ENCODE assay signal across 11 cellular contexts in the genomic region with DNA sequence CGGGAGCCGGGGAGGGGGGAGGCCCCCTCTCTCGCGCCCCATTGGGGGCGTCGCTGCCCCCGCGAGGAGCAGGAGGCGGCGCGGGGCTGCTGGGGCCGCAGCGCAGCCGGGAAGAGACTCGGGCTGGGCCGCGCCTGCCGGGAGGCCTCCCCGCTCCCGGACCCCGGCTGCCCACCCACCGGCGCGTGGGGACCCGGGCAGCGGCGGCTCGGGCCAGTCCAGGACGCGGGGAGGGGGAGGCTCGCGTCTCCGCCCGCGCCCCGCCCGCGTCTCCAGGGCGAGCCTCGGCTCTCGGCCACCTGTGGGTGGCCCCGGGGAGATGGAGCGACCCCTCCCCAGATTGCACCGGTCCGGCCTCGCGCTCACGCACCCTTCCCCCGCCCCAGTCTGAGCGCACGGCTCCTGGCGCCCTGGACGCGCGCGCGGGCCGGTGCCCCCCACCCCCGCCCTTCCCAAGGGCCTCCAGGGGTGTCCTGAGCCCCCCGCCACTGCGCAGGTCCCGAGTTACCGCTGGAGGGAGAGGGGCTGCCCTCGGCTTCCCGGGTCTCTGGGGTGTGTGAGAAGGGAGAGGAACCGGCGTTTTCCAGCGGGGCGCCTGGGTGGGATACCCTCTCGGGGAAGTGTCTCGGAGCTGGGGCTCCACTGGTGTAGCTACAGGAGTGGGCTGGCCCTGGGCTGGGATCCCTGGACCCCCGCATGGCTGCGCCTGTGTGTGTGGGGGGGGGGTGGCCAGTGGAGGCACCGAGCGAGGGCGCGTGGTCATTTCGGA. TPM values are rescaled to one million over a fixed set of nuclear protein-coding genes. Genes with fewer than 3 reads are reported as not detected.
DNase-seq lines count a peak whose midpoint lies in the region; ATAC-seq, FAIRE-seq and TF ChIP-seq lines count a peak whose summit lies in the region.
"Had no signal": no experiment of that assay in that cellular context is flagged by ENCODE, and none has a peak within 500 bp of the region (broad histone marks: within the 10 kb centered on the region; RNA-seq: fewer than 3 reads in every experiment).

No MANE protein-coding gene starts in this region.

- H3K36me3 Mint-ChIP-seq in osteocyte (ENCODE audit: unreplicated experiment), result no peaks in the 10 kb centered on the region
- no peaks in the 10 kb centered on the region for H3K36me3 Mint-ChIP-seq in T-helper 17 cell (ENCODE audit: low read depth)

- H3K4me3 ChIP-seq in ACC112 (ENCODE audit: low read depth, low read length), result peak overlapping the region; percentile 29; the same call in 1 of the 2 replicates

- ATAC-seq in SK-N-SH treated with all-trans-retinoic acid at 6 μM for 48 hours (peak; percentile 20), Right ventricle myocardium superior (ENCODE audit: poor library complexity) (peak; percentile 10), T-helper 17 cell (no peak)

- no peaks in the 10 kb centered on the region for H3K4me1 ChIP-seq in ACC112 (ENCODE audit: control insufficient read depth, insufficient read depth, low read length, unreplicated experiment)

- no peak overlapping the region for H3K27ac ChIP-seq in ACC112 (ENCODE audit: low read depth, low read length)

- no peaks in the 10 kb centered on the region for H3K27me3 Mint-ChIP-seq in osteocyte (ENCODE audit: unreplicated experiment)
- peaks cover 23% of the 10 kb centered on the region for H3K27me3 Mint-ChIP-seq in T-helper 17 cell

- H3K27me3 ChIP-seq in ACC112 (ENCODE audit: insufficient read depth, low read length), result peaks cover 20% of the 10 kb centered on the region

- H3K36me3 ChIP-seq in ACC112 (ENCODE audit: insufficient read depth, low read length), result no peaks in the 10 kb centered on the region

- no peak overlapping the region for H2AFZ ChIP-seq in ACC112 (ENCODE audit: low read length, unreplicated experiment)

- no peaks in the 10 kb centered on the region for H3K9me3 Mint-ChIP-seq in osteocyte (ENCODE audit: unreplicated experiment)

- H3K9me3 ChIP-seq in T-helper 17 cell (ENCODE audit: control insufficient read depth, low read length, poor library complexity, severe bottlenecking), result no peaks in the 10 kb centered on the region

- no peak for DNase-seq in Right ventricle myocardium superior
- DNase-seq in osteocyte (ENCODE audit: extremely low spot score, unreplicated experiment), result no peak
- DNase-seq in T-helper 17 cell, result no peak
- DNase-seq in activated T-cell treated with anti-CD3 and anti-CD28 coated beads for 4 hours, result no peak
- DNase-seq in GM19239 (ENCODE audit: insufficient read length, low spot score), result no peak
- DNase-seq in islet precursor cell, result no peak
- DNase-seq: AML-193, SIG-M5 had no signal

- no peaks in the 10 kb centered on the region for H3K79me2 ChIP-seq in ACC112 (ENCODE audit: control insufficient read depth, insufficient read depth, low read length, unreplicated experiment)

- no peak for FAIRE-seq in GM19239 (lab: Jason Lieb, UNC)

- no peak for TF ChIP-seq CTCF in osteocyte (IDR thresholded peaks at IDR 0.05)

- H3K4me3 Mint-ChIP-seq in osteocyte (ENCODE audit: unreplicated experiment), result peak overlapping the region; percentile 77
- no peak overlapping the region for H3K4me3 Mint-ChIP-seq in T-helper 17 cell

- peak overlapping the region; percentile 54 for H3K27ac Mint-ChIP-seq in osteocyte (ENCODE audit: unreplicated experiment)
- H3K27ac Mint-ChIP-seq in T-helper 17 cell, result no peak overlapping the region

- intact Hi-C loops in Right ventricle myocardium superior (cut with DNase I), result no loop called here

- peaks cover 22% of the 10 kb centered on the region for H3K4me1 Mint-ChIP-seq in osteocyte (ENCODE audit: unreplicated experiment)
- no peaks in the 10 kb centered on the region for H3K4me1 Mint-ChIP-seq in T-helper 17 cell

TF ChIP-seq in SK-N-SH treated with all-trans-retinoic acid at 6 μM for 48 hours, 23 proteins besides CTCF, POLR2A, EP300 and RAD21:
- TF ChIP-seq ZFP3 (CRISPR knock-in tag; IDR thresholded peaks at IDR 0.05), result no peak
- no peak for TF ChIP-seq RARB (CRISPR knock-in tag; IDR thresholded peaks at IDR 0.05)
- no peak for TF ChIP-seq GLIS3 (CRISPR knock-in tag; IDR thresholded peaks at IDR 0.05)
- no peak for TF ChIP-seq TCF4 (CRISPR knock-in tag; IDR thresholded peaks at IDR 0.05; ENCODE audit: borderline replicate concordance)
- TF ChIP-seq TOX (CRISPR knock-in tag; IDR thresholded peaks at IDR 0.05; ENCODE audit: borderline replicate concordance), result no peak
- no peak for TF ChIP-seq ZFP30 (CRISPR knock-in tag; IDR thresholded peaks at IDR 0.05)
- TF ChIP-seq ISL1 (CRISPR knock-in tag; IDR thresholded peaks at IDR 0.05), result no peak
- TF ChIP-seq ZC3H10 (CRISPR knock-in tag; IDR thresholded peaks at IDR 0.05), result no peak
- no peak for TF ChIP-seq PPARA (CRISPR knock-in tag; IDR thresholded peaks at IDR 0.05; ENCODE audit: borderline replicate concordance)
- no peak for TF ChIP-seq ARNTL (CRISPR knock-in tag; IDR thresholded peaks at IDR 0.05; ENCODE audit: borderline replicate concordance, low read depth)
- no peak for TF ChIP-seq BACH2 (CRISPR knock-in tag; IDR thresholded peaks at IDR 0.05; ENCODE audit: borderline replicate concordance)
- no peak for TF ChIP-seq OSR1 (CRISPR knock-in tag; IDR thresholded peaks at IDR 0.05)
- TF ChIP-seq ZNF70 (CRISPR knock-in tag; IDR thresholded peaks at IDR 0.05), result no peak
- TF ChIP-seq ZNF565 (CRISPR knock-in tag; conservative IDR thresholded peaks at IDR 0.05; ENCODE audit: low read depth), result no peak
- TF ChIP-seq, protein P1, sequence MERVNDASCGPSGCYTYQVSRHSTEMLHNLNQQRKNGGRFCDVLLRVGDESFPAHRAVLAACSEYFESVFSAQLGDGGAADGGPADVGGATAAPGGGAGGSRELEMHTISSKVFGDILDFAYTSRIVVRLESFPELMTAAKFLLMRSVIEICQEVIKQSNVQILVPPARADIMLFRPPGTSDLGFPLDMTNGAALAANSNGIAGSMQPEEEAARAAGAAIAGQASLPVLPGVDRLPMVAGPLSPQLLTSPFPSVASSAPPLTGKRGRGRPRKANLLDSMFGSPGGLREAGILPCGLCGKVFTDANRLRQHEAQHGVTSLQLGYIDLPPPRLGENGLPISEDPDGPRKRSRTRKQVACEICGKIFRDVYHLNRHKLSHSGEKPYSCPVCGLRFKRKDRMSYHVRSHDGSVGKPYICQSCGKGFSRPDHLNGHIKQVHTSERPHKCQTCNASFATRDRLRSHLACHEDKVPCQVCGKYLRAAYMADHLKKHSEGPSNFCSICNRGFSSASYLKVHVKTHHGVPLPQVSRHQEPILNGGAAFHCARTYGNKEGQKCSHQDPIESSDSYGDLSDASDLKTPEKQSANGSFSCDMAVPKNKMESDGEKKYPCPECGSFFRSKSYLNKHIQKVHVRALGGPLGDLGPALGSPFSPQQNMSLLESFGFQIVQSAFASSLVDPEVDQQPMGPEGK (CRISPR knock-in tag; IDR thresholded peaks at IDR 0.05; ENCODE audit: borderline replicate concordance), result no peak
- TF ChIP-seq, protein P2, sequence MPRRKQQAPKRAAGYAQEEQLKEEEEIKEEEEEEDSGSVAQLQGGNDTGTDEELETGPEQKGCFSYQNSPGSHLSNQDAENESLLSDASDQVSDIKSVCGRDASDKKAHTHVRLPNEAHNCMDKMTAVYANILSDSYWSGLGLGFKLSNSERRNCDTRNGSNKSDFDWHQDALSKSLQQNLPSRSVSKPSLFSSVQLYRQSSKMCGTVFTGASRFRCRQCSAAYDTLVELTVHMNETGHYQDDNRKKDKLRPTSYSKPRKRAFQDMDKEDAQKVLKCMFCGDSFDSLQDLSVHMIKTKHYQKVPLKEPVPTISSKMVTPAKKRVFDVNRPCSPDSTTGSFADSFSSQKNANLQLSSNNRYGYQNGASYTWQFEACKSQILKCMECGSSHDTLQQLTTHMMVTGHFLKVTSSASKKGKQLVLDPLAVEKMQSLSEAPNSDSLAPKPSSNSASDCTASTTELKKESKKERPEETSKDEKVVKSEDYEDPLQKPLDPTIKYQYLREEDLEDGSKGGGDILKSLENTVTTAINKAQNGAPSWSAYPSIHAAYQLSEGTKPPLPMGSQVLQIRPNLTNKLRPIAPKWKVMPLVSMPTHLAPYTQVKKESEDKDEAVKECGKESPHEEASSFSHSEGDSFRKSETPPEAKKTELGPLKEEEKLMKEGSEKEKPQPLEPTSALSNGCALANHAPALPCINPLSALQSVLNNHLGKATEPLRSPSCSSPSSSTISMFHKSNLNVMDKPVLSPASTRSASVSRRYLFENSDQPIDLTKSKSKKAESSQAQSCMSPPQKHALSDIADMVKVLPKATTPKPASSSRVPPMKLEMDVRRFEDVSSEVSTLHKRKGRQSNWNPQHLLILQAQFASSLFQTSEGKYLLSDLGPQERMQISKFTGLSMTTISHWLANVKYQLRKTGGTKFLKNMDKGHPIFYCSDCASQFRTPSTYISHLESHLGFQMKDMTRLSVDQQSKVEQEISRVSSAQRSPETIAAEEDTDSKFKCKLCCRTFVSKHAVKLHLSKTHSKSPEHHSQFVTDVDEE (CRISPR knock-in tag; IDR thresholded peaks at IDR 0.05), result no peak
- TF ChIP-seq, protein P3, sequence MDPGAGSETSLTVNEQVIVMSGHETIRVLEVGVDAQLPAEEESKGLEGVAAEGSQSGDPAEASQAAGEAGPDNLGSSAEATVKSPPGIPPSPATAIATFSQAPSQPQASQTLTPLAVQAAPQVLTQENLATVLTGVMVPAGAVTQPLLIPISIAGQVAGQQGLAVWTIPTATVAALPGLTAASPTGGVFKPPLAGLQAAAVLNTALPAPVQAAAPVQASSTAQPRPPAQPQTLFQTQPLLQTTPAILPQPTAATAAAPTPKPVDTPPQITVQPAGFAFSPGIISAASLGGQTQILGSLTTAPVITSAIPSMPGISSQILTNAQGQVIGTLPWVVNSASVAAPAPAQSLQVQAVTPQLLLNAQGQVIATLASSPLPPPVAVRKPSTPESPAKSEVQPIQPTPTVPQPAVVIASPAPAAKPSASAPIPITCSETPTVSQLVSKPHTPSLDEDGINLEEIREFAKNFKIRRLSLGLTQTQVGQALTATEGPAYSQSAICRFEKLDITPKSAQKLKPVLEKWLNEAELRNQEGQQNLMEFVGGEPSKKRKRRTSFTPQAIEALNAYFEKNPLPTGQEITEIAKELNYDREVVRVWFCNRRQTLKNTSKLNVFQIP (CRISPR knock-in tag; IDR thresholded peaks at IDR 0.05; ENCODE audit: borderline replicate concordance, low read depth), result no peak

RNA-seq across cellular contexts. Expression of a gene that starts 0.6 kb away (rescaled TPM):
- total RNA-seq in Right ventricle myocardium superior (32.9 TPM), osteocyte (236 and 251 TPM in 2 replicates), T-helper 17 cell (not detected)

RNA-seq across cellular contexts. Expression of a gene that starts 14.1 kb away (rescaled TPM):
- not detected for total RNA-seq in Right ventricle myocardium superior
- total RNA-seq in osteocyte, result not detected in 2 replicates
- not detected for total RNA-seq in T-helper 17 cell
- total RNA-seq: LHCN-M2 had no signal

RNA-seq across cellular contexts. Expression of a gene that starts 33.2 kb away (rescaled TPM):
- total RNA-seq in Right ventricle myocardium superior (27.4 TPM), osteocyte (109 and 111 TPM in 2 replicates), T-helper 17 cell (1 to 10 TPM; 1.3 to 2.0 TPM)

RNA-seq across cellular contexts. Expression of a gene that starts 41.5 kb away (rescaled TPM):
- not detected for total RNA-seq in Right ventricle myocardium superior
- 1.1 and 1.3 TPM in 2 replicates for total RNA-seq in osteocyte
- total RNA-seq in T-helper 17 cell, result not detected

RNA-seq across cellular contexts. Expression of a gene that starts 46.4 kb away (rescaled TPM):
- total RNA-seq in Right ventricle myocardium superior, result 21.2 TPM
- 37.3 and 40.8 TPM in 2 replicates for total RNA-seq in osteocyte
- total RNA-seq in T-helper 17 cell, result 100 to 1,000 TPM; 105 to 126 TPM

Comparison
In these comparisons a context has a peak if more than half of its experiments do, and no peak if none do; other contexts are left out.
1. RNA of a gene that starts 0.6 kb away (total RNA-seq): 236 to 251 TPM in osteocyte and 32.9 TPM in Right ventricle myocardium superior (single experiment); not detected in T-helper 17 cell; every median in the first group is over 10 times any median in the second.